In genomic region chr7:132249591-132249971, GRCh38 we compare ENCODE assay signal across 10 cellular contexts.
DNase-seq lines count a peak whose midpoint lies in the region; TF ChIP-seq lines count a peak whose summit lies in the region.
"Had no signal": no experiment of that assay in that cellular context is flagged by ENCODE, and none has a peak within 500 bp of the region (broad histone marks: within the 10 kb centered on the region; RNA-seq: fewer than 3 reads in every experiment).

No MANE protein-coding gene starts in this region.

- intact Hi-C loops in activated CD4-positive, alpha-beta T cell treated with anti-CD3 and anti-CD28 coated beads, Interleukin-2, amount 10 ng/mL, durations not matched to agents 24 days and 14 days (cut with micrococcal nuclease): no loop called here

- no peaks in the 10 kb centered on the region for H3K9me3 Mint-ChIP-seq in activated CD4-positive, alpha-beta T cell treated with anti-CD3 and anti-CD28 coated beads, Interleukin-2, amount 10 ng/mL, durations not matched to agents 24 days and 14 days

- H3K27ac ChIP-seq in suprapubic skin: peak overlapping the region; percentile 54
- H3K27ac ChIP-seq: gastroesophageal sphincter had no signal

- no peaks in the 10 kb centered on the region for H3K36me3 Mint-ChIP-seq in activated CD4-positive, alpha-beta T cell treated with anti-CD3 and anti-CD28 coated beads, Interleukin-2, amount 10 ng/mL, durations not matched to agents 24 days and 14 days (ENCODE audit: low read depth)

- TF ChIP-seq EP300 in suprapubic skin (IDR thresholded peaks at IDR 0.05): no peak

- WGBS in suprapubic skin: 30% methylated on average over 4 of the region's 6 CpGs

- H3K4me3 ChIP-seq in foreskin fibroblast (ENCODE audit: low read depth in 1 of 2, low read length in 2 of 2) (no peak overlapping the region), suprapubic skin (no peak overlapping the region)
- H3K4me3 ChIP-seq: gastroesophageal sphincter had no signal

- no peaks in the 10 kb centered on the region for H3K9me3 ChIP-seq in suprapubic skin

- no peak overlapping the region for H3K4me3 Mint-ChIP-seq in activated CD4-positive, alpha-beta T cell treated with anti-CD3 and anti-CD28 coated beads, Interleukin-2, amount 10 ng/mL, durations not matched to agents 24 days and 14 days

- TF ChIP-seq POLR2A in suprapubic skin (IDR thresholded peaks at IDR 0.05): no peak

- no peaks in the 10 kb centered on the region for H3K36me3 ChIP-seq in suprapubic skin
- H3K36me3 ChIP-seq: gastroesophageal sphincter had no signal

- peaks cover 29% of the 10 kb centered on the region for H3K4me1 ChIP-seq in suprapubic skin

- DNase-seq in NCI-H345 (lab: John Stamatoyannopoulos, UW) (peak; percentile 3), NCI-H345 treated with DMSO at 0.1 percent for 48 hours (lab: John Stamatoyannopoulos, UW; ENCODE audit: unreplicated experiment) (no peak), OCI-M1 (lab: John Stamatoyannopoulos, UW) (peak; percentile 1), foreskin fibroblast (no peak), suprapubic skin (ENCODE audit: low spot score in 2 of 2) (no peak), KG1 (lab: John Stamatoyannopoulos, UW) (no peak), NCI-H187 (lab: John Stamatoyannopoulos, UW) (no peak)
- no peak for DNase-seq in activated CD4-positive, alpha-beta T cell treated with anti-CD3 and anti-CD28 coated beads, Interleukin-2, amount 10 ng/mL, durations not matched to agents 24 days and 14 days
- DNase-seq: AML-193 had no signal

- H3K27me3 ChIP-seq in suprapubic skin: no peaks in the 10 kb centered on the region
- H3K27me3 ChIP-seq: gastroesophageal sphincter had no signal

- TF ChIP-seq CTCF in foreskin fibroblast (IDR thresholded peaks at IDR 0.05; ENCODE audit: low read depth, low read length) (peak; percentile 13), suprapubic skin (IDR thresholded peaks at IDR 0.05) (no peak)

- peaks cover 8% of the 10 kb centered on the region for H3K27me3 Mint-ChIP-seq in activated CD4-positive, alpha-beta T cell treated with anti-CD3 and anti-CD28 coated beads, Interleukin-2, amount 10 ng/mL, durations not matched to agents 24 days and 14 days

- no peak overlapping the region for H3K27ac Mint-ChIP-seq in activated CD4-positive, alpha-beta T cell treated with anti-CD3 and anti-CD28 coated beads, Interleukin-2, amount 10 ng/mL, durations not matched to agents 24 days and 14 days

- no peaks in the 10 kb centered on the region for H3K4me1 Mint-ChIP-seq in activated CD4-positive, alpha-beta T cell treated with anti-CD3 and anti-CD28 coated beads, Interleukin-2, amount 10 ng/mL, durations not matched to agents 24 days and 14 days

Comparison
In these comparisons a context has a peak if more than half of its experiments do, and no peak if none do; other contexts are left out.
1. DNase-seq: peak in NCI-H345 (single experiment) and OCI-M1 (single experiment); none in NCI-H345 treated with DMSO at 0.1 percent for 48 hours (single experiment), foreskin fibroblast (0 of 2), suprapubic skin (0 of 2), KG1 (single experiment), activated CD4-positive, alpha-beta T cell treated with anti-CD3 and anti-CD28 coated beads, Interleukin-2, amount 10 ng/mL, durations not matched to agents 24 days and 14 days (single experiment) and NCI-H187 (0 of 2).